8 cellular contexts compared by ENCODE assay signal in genomic region chr19:610801-611505, GRCh38. TPM values are rescaled to one million over a fixed set of nuclear protein-coding genes. Genes with fewer than 3 reads are reported as not detected.
A peak's percentile ranks its signal among the peaks of the same experiment; 100 is the strongest.
DNase-seq lines count a peak whose midpoint lies in the region; ATAC-seq and TF ChIP-seq lines count a peak whose summit lies in the region.

No MANE protein-coding gene starts in this region.

- no peaks in the 10 kb centered on the region for H3K79me2 ChIP-seq in fibroblast of lung (ENCODE audit: control insufficient read depth, insufficient read depth, low read length)

- DNase-seq in CMK (ENCODE audit: low read depth) (peak; percentile 95), M059J (ENCODE audit: low read depth) (peak; percentile 93), activated T-cell treated with anti-CD3 and anti-CD28 coated beads for 24 hours (ENCODE audit: low read depth) (peak; percentile 33), fibroblast of lung (ENCODE audit: low read depth in 2 of 2) (peak; percentile 69 to 89), renal cortical epithelial cell (ENCODE audit: low read depth) (peak; percentile 70), Ammon's horn (ENCODE audit: low spot score) (no peak), ACHN (no peak)

- H3K4me2 ChIP-seq in fibroblast of lung (ENCODE audit: extremely low read depth, insufficient read depth, low read length), result peak overlapping the region; percentile 54

- no peaks in the 10 kb centered on the region for H3K9me3 ChIP-seq in fibroblast of lung (ENCODE audit: control insufficient read depth, insufficient read depth, low read depth, low read length)

- no peaks in the 10 kb centered on the region for H3K27me3 ChIP-seq in fibroblast of lung (ENCODE audit: control insufficient read depth, insufficient read depth, low read length)

- H3K9ac ChIP-seq in fibroblast of lung (ENCODE audit: insufficient read depth, low read length), result peak overlapping the region; percentile 60

- H3K4me3 ChIP-seq in fibroblast of lung (replicated peaks in 1 of 4; ENCODE audit: control extremely low read depth in 1 of 4, insufficient read depth in 1 of 4, low read depth in 3 of 4, low read length in 4 of 4), result no peak overlapping the region

- H4K20me1 ChIP-seq in fibroblast of lung (ENCODE audit: control insufficient read depth, extremely low read depth, insufficient read depth, low read length), result no peaks in the 10 kb centered on the region

- no peaks in the 10 kb centered on the region for H3K36me3 ChIP-seq in fibroblast of lung (ENCODE audit: control insufficient read depth, insufficient read depth, low read length)

- no peak for TF ChIP-seq CTCF in fibroblast of lung (conservative IDR thresholded peaks at IDR 0.05 in 1 of 2, IDR thresholded peaks at IDR 0.05 in 1 of 2; ENCODE audit: low read depth in 1 of 2, low read length in 2 of 2)

- ATAC-seq in GM18870 (IDR thresholded peaks at IDR 0.05; ENCODE audit: unreplicated experiment), result no peak

- peaks cover 9% of the 10 kb centered on the region for H3K4me1 ChIP-seq in fibroblast of lung (ENCODE audit: control insufficient read depth, extremely low read depth, insufficient read depth, low read length)

- H3K27ac ChIP-seq in fibroblast of lung (ENCODE audit: insufficient read depth, low read length), result peak overlapping the region; percentile 78

- in situ Hi-C loops in ACHN (cut with HindIII; ENCODE audit: low pct_ligation_motif_present, low pct_unique_long_range_greater_than_20kb, low sequenced_read_pairs), result no loop called here

- H2AFZ ChIP-seq in fibroblast of lung (ENCODE audit: low read length), result peak overlapping the region; percentile 47

RNA-seq across cellular contexts. Expression of gene HCN2, which starts 21.3 kb away (rescaled TPM):
- 0.42 and 1.4 TPM in 2 replicates for total RNA-seq in M059J (2014; rRNA removed; shearing (Covaris generic))
- 0.26 and 0.50 TPM in 2 replicates for total RNA-seq in fibroblast of lung
- polyA plus RNA-seq in fibroblast of lung, result 0.49 and 0.54 TPM in 2 replicates
- polyA plus RNA-seq in fibroblast of lung (2012), result 1.1 and 1.2 TPM in 2 replicates
- 1.4 and 9.5 TPM in 2 replicates for polyA minus RNA-seq in fibroblast of lung (ENCODE audit: low replicate concordance)
- 0.55 TPM in 1 of 2 replicates, not detected in the other for total RNA-seq in renal cortical epithelial cell

RNA-seq across cellular contexts. Expression of gene POLRMT, which starts 22.4 kb away (rescaled TPM):
- total RNA-seq in M059J (2014; rRNA removed; shearing (Covaris generic)), result 16.4 and 25.5 TPM in 2 replicates
- total RNA-seq in fibroblast of lung, result 17.2 and 21.5 TPM in 2 replicates
- 7.3 and 13.5 TPM in 2 replicates for polyA plus RNA-seq in fibroblast of lung
- polyA plus RNA-seq in fibroblast of lung (2012), result 24.2 and 33.4 TPM in 2 replicates
- polyA minus RNA-seq in fibroblast of lung (ENCODE audit: low replicate concordance), result 115 and 194 TPM in 2 replicates
- 22.6 and 46.3 TPM in 2 replicates for total RNA-seq in renal cortical epithelial cell

RNA-seq across cellular contexts. Expression of gene FGF22, which starts 28.7 kb away (rescaled TPM):
- total RNA-seq in M059J (2014; rRNA removed; shearing (Covaris generic)), result not detected in 2 replicates
- total RNA-seq in fibroblast of lung, result under 0.01 TPM in 1 of 2 replicates, not detected in the other
- polyA plus RNA-seq in fibroblast of lung, result 0.06 TPM in 1 of 2 replicates, not detected in the other
- polyA plus RNA-seq in fibroblast of lung (2012), result 0.24 TPM in 1 of 2 replicates, not detected in the other
- not detected in 2 replicates for polyA minus RNA-seq in fibroblast of lung (ENCODE audit: low replicate concordance)
- total RNA-seq in renal cortical epithelial cell, result 0.10 TPM in 1 of 2 replicates, not detected in the other

RNA-seq across cellular contexts. Expression of gene BSG, which starts 38.6 kb away (rescaled TPM):
- 961 and 1,106 TPM in 2 replicates for total RNA-seq in M059J (2014; rRNA removed; shearing (Covaris generic))
- total RNA-seq in fibroblast of lung, result 199 and 246 TPM in 2 replicates
- polyA plus RNA-seq in fibroblast of lung, result 258 and 325 TPM in 2 replicates
- 440 and 446 TPM in 2 replicates for polyA plus RNA-seq in fibroblast of lung (2012)
- polyA minus RNA-seq in fibroblast of lung (ENCODE audit: low replicate concordance), result 93.8 and 208 TPM in 2 replicates
- 410 and 555 TPM in 2 replicates for total RNA-seq in renal cortical epithelial cell

RNA-seq across cellular contexts. Expression of gene RNF126, which starts 52.1 kb away (rescaled TPM):
- 33.6 and 53.8 TPM in 2 replicates for total RNA-seq in M059J (2014; rRNA removed; shearing (Covaris generic))
- total RNA-seq in fibroblast of lung (12.1 and 18.0 TPM in 2 replicates), renal cortical epithelial cell (19.8 and 23.4 TPM in 2 replicates)
- polyA plus RNA-seq in fibroblast of lung, result 7.8 and 10.7 TPM in 2 replicates
- polyA plus RNA-seq in fibroblast of lung (2012), result 23.5 and 35.0 TPM in 2 replicates
- polyA minus RNA-seq in fibroblast of lung (ENCODE audit: low replicate concordance), result 9.1 and 10.1 TPM in 2 replicates

Comparison
In these comparisons a context has a peak if more than half of its experiments do, and no peak if none do; other contexts are left out.
1. DNase-seq: peak in CMK (single experiment), M059J (single experiment), activated T-cell treated with anti-CD3 and anti-CD28 coated beads for 24 hours (single experiment), fibroblast of lung (2 of 2) and renal cortical epithelial cell (single experiment); none in Ammon's horn (single experiment) and ACHN (single experiment).